In genomic region chr15:48191574-48192225, GRCh38 we compare ENCODE assay signal across 9 cellular contexts. TPM values are rescaled to one million over a fixed set of nuclear protein-coding genes. Genes with fewer than 3 reads are reported as not detected.
DNase-seq lines count a peak whose midpoint lies in the region; ATAC-seq, FAIRE-seq and TF ChIP-seq lines count a peak whose summit lies in the region.
"Had no signal": no experiment of that assay in that cellular context is flagged by ENCODE, and none has a peak within 500 bp of the region (broad histone marks: within the 10 kb centered on the region; RNA-seq: fewer than 3 reads in every experiment).

CTXN2 (plus strand) TSS chr15:48191665; CDS start chr15:48201301, 9,636 bp downstream.

- H2BK120ac ChIP-seq in IMR-90 (ENCODE audit: low read depth, low read length) = no peak within 1 kb of the TSS

- no peak within 1 kb of the TSS for H2BK5ac ChIP-seq in IMR-90 (ENCODE audit: low read depth, low read length, poor library complexity, severe bottlenecking)

- FAIRE-seq in HepG2 (lab: Jason Lieb, UNC) = no peak

- intact Hi-C loops in IMR-90 (cut with micrococcal nuclease) = no loop called here
- intact Hi-C loops in prostate gland (cut with DNase I) = no loop called here
- intact Hi-C loops in HepG2 (cut with micrococcal nuclease; ENCODE audit: unreplicated experiment) = no loop called here

- no peak within 1 kb of the TSS for H3K56ac ChIP-seq in IMR-90 (ENCODE audit: extremely low read depth, insufficient read depth, low read length)

- no peak for DNase-seq in IMR-90
- peak; percentile 30 for DNase-seq in SK-N-SH
- peak; percentile 8 for DNase-seq in hepatocyte (ENCODE audit: low spot score)
- no peak for DNase-seq in progenitor cell of endocrine pancreas (ENCODE audit: low spot score, unreplicated experiment)
- DNase-seq in prostate gland (ENCODE audit: low spot score) = no peak
- no peak for DNase-seq in HepG2 (ENCODE audit: low spot score)
- no peak for DNase-seq in Kasumi-1 (lab: John Stamatoyannopoulos, UW)
- DNase-seq: activated CD4-positive, alpha-beta T cell treated with anti-CD3 and anti-CD28 coated beads for 1 hour had no signal

- no peak within 1 kb of the TSS for H3K4ac ChIP-seq in IMR-90 (ENCODE audit: low read depth, low read length)

- no peaks in the 10 kb centered on the region for H3K36me3 ChIP-seq in IMR-90 (ENCODE audit: control insufficient read depth, insufficient read depth, low read length)
- H3K36me3 ChIP-seq in SK-N-SH (replicated peaks in 1 of 2; ENCODE audit: control insufficient read depth in 1 of 2, insufficient read depth in 2 of 2, low read length in 1 of 2) = no peaks in the 10 kb centered on the region
- H3K36me3 ChIP-seq in hepatocyte (replicated peaks; ENCODE audit: insufficient read depth, low read depth) = no peaks in the 10 kb centered on the region
- H3K36me3 ChIP-seq in prostate gland = no peaks in the 10 kb centered on the region
- no peaks in the 10 kb centered on the region for H3K36me3 ChIP-seq in HepG2 (replicated peaks in 1 of 2; ENCODE audit: control insufficient read depth in 1 of 2, insufficient read depth in 2 of 2, low read length in 2 of 2)

- H3K27ac Mint-ChIP-seq in progenitor cell of endocrine pancreas = peak within 1 kb of the TSS; percentile 30

- no peak within 1 kb of the TSS for H3K9ac ChIP-seq in IMR-90 (ENCODE audit: low read depth, low read length)
- H3K9ac ChIP-seq in SK-N-SH = no peak within 1 kb of the TSS
- no peak within 1 kb of the TSS for H3K9ac ChIP-seq in HepG2 (ENCODE audit: insufficient read depth, low read depth, low read length)

- H3K27me3 ChIP-seq in IMR-90 (ENCODE audit: control insufficient read depth, insufficient read depth, low read length) (peaks cover 5% of the 10 kb centered on the region; the same call in 1 of the 2 replicates), SK-N-SH (ENCODE audit: insufficient read depth) (no peaks in the 10 kb centered on the region), hepatocyte (peaks cover 21% of the 10 kb centered on the region), prostate gland (replicated peaks; ENCODE audit: insufficient read depth) (no peaks in the 10 kb centered on the region), HepG2 (ENCODE audit: control insufficient read depth in 1 of 2, insufficient read depth in 2 of 2, low read length in 2 of 2) (no peaks in the 10 kb centered on the region; a peak in 1 of 5 replicates)

- no peak within 1 kb of the TSS for H3K14ac ChIP-seq in IMR-90 (replicated peaks; ENCODE audit: low read depth, low read length)

- WGBS in IMR-90 (ENCODE audit: extremely low coverage in 2 of 2, insufficient read length in 1 of 2), 2 experiments = 14% methylated on average over 14 of the region's 31 CpGs; no CpG with 5 or more reads in 1 of the 2 experiments
- WGBS in SK-N-SH (ENCODE audit: low lambda C conversion rate) = 31% methylated on average over 31 of the region's 31 CpGs
- 25% methylated on average over 31 of the region's 31 CpGs for WGBS in hepatocyte (ENCODE audit: low lambda C conversion rate, missing lambda C conversion rate)
- 6% methylated on average over 31 of the region's 31 CpGs for WGBS in prostate gland
- WGBS in HepG2 (ENCODE audit: low lambda C conversion rate) = 55% methylated on average over 31 of the region's 31 CpGs

- H3K4me1 Mint-ChIP-seq in progenitor cell of endocrine pancreas (ENCODE audit: low read depth) = peaks cover 7% of the 10 kb centered on the region

- H3K9me1 ChIP-seq in IMR-90 (ENCODE audit: insufficient read depth, low read length) = no peaks in the 10 kb centered on the region

- H3K27ac ChIP-seq in IMR-90 (ENCODE audit: insufficient read depth, low read length) (no peak within 1 kb of the TSS), SK-N-SH (ENCODE audit: low read depth in 2 of 2, low read length in 1 of 2) (no peak within 1 kb of the TSS), hepatocyte (no peak within 1 kb of the TSS), prostate gland (no peak within 1 kb of the TSS), HepG2 (ENCODE audit: extremely low read length, insufficient read depth, low read length) (no peak within 1 kb of the TSS)

- ATAC-seq in IMR-90 (ENCODE audit: low read depth) (no peak), HepG2 (no peak)

- H2BK20ac ChIP-seq in IMR-90 (ENCODE audit: low read depth, low read length) = no peak within 1 kb of the TSS

- peak within 1 kb of the TSS; percentile 24; the same call in 1 of the 2 replicates for H3K4me3 ChIP-seq in IMR-90 (ENCODE audit: insufficient read depth, low read depth, low read length)
- H3K4me3 ChIP-seq in SK-N-SH (ENCODE audit: low read depth in 2 of 2, low read length in 1 of 2) = peak within 1 kb of the TSS; percentile 37 to 54; a peak in 3 of 4 replicates
- H3K4me3 ChIP-seq in hepatocyte = no peak within 1 kb of the TSS
- no peak within 1 kb of the TSS for H3K4me3 ChIP-seq in prostate gland
- H3K4me3 ChIP-seq in HepG2 (replicated peaks in 1 of 3; ENCODE audit: insufficient read depth in 1 of 3, low read depth in 2 of 3, low read length in 3 of 3) = no peak within 1 kb of the TSS

- TF ChIP-seq EP300 in SK-N-SH (IDR thresholded peaks at IDR 0.05; ENCODE audit: borderline replicate concordance in 1 of 2, low read depth in 1 of 2, low read length in 1 of 2) = no peak
- TF ChIP-seq EP300 in HepG2 (IDR thresholded peaks at IDR 0.05; ENCODE audit: low read depth in 2 of 2, low read length in 2 of 2) = no peak
- no peak for TF ChIP-seq EP300 in HepG2 (CRISPR knock-in tag; IDR thresholded peaks at IDR 0.05; ENCODE audit: borderline replicate concordance)

- no peak within 1 kb of the TSS for H2AFZ ChIP-seq in IMR-90 (replicated peaks; ENCODE audit: low read length, poor library complexity)
- H2AFZ ChIP-seq in SK-N-SH (ENCODE audit: low read depth) = no peak within 1 kb of the TSS
- no peak within 1 kb of the TSS for H2AFZ ChIP-seq in hepatocyte
- no peak within 1 kb of the TSS for H2AFZ ChIP-seq in HepG2 (ENCODE audit: low read length)

- in situ Hi-C loops in IMR-90 (cut with MboI; ENCODE audit: low sequenced_read_pairs) (no loop called here), HepG2 (cut with HindIII; ENCODE audit: extremely low pct_ligation_motif_present, low pct_unique_long_range_greater_than_20kb) (no loop called here)

- H2BK15ac ChIP-seq in IMR-90 (ENCODE audit: low read depth, low read length) = no peak within 1 kb of the TSS

- no peaks in the 10 kb centered on the region for H3K79me2 ChIP-seq in SK-N-SH (ENCODE audit: insufficient read depth)
- H3K79me2 ChIP-seq in hepatocyte = no peaks in the 10 kb centered on the region
- no peaks in the 10 kb centered on the region for H3K79me2 ChIP-seq in HepG2 (ENCODE audit: insufficient read depth, low read length)

- H4K5ac ChIP-seq in IMR-90 (ENCODE audit: low read depth, low read length) = no peak within 1 kb of the TSS

- no peak for TF ChIP-seq CTCF in IMR-90 (conservative IDR thresholded peaks at IDR 0.05; ENCODE audit: low read depth, low read length)
- TF ChIP-seq CTCF in SK-N-SH (IDR thresholded peaks at IDR 0.05) = no peak
- TF ChIP-seq CTCF in hepatocyte (IDR thresholded peaks at IDR 0.05; ENCODE audit: poor library complexity) = no peak
- no peak for TF ChIP-seq CTCF in progenitor cell of endocrine pancreas (IDR thresholded peaks at IDR 0.05; ENCODE audit: unreplicated experiment)
- TF ChIP-seq CTCF in prostate gland (IDR thresholded peaks at IDR 0.05) = no peak
- TF ChIP-seq CTCF in HepG2 (CRISPR knock-in tag; IDR thresholded peaks at IDR 0.05) = no peak

- CTCF ChIA-PET in IMR-90 (lab: Yijun Ruan, JAX) = no interaction called here
- CTCF ChIA-PET in SK-N-SH (lab: Yijun Ruan, JAX) = no interaction called here
- CTCF ChIA-PET in HepG2 (lab: Yijun Ruan, JAX; ENCODE audit: low intra/inter-chr PET ratio, low total read pairs) = no interaction called here

- BruUV-seq in IMR-90 (replicated peaks; lab: Mats Ljungman, UMichigan) = no TSS peak
- no TSS peak for BruUV-seq in HepG2 (replicated peaks; lab: Mats Ljungman, UMichigan)

- TF ChIP-seq POLR2A in IMR-90 (IDR thresholded peaks at IDR 0.05; ENCODE audit: low read depth, low read length) (no peak), prostate gland (IDR thresholded peaks at IDR 0.05) (no peak), HepG2 (IDR thresholded peaks at IDR 0.05; ENCODE audit: insufficient read depth in 1 of 2, low read depth in 2 of 2, low read length in 2 of 2) (no peak)

- POLR2A ChIA-PET in IMR-90 (lab: Charles Lee; ENCODE audit: unreplicated experiment) = no interaction called here
- POLR2A ChIA-PET in SK-N-SH (lab: Yijun Ruan, JAX) = no interaction called here
- POLR2A ChIA-PET in HepG2 (lab: Yijun Ruan, JAX) = no interaction called here

- no peak for TF ChIP-seq RAD21 in IMR-90 (IDR thresholded peaks at IDR 0.05; ENCODE audit: low read length)
- TF ChIP-seq RAD21 in SK-N-SH (IDR thresholded peaks at IDR 0.05; ENCODE audit: low read length) = no peak
- TF ChIP-seq RAD21 in HepG2 (CRISPR knock-in tag; IDR thresholded peaks at IDR 0.05) = no peak

- dilution Hi-C loops in IMR-90 (cut with HindIII; ENCODE audit: low sequenced_read_pairs, unreplicated experiment) = no loop called here

- H3K9me2 ChIP-seq in SK-N-SH (no peaks in the 10 kb centered on the region), hepatocyte (replicated peaks; ENCODE audit: insufficient read depth) (no peaks in the 10 kb centered on the region)

- H3K4me3 Mint-ChIP-seq in progenitor cell of endocrine pancreas (ENCODE audit: low read depth) = peak within 1 kb of the TSS; percentile 0

- H2AK5ac ChIP-seq in IMR-90 (ENCODE audit: low read depth, low read length) = no peak within 1 kb of the TSS

- no peak within 1 kb of the TSS for H3K18ac ChIP-seq in IMR-90 (ENCODE audit: low read depth, low read length)

- no peak within 1 kb of the TSS for H2AK9ac ChIP-seq in IMR-90 (replicated peaks; ENCODE audit: low read depth, low read length, poor library complexity)

- H3K9me3 Mint-ChIP-seq in progenitor cell of endocrine pancreas (ENCODE audit: low read depth) = no peaks in the 10 kb centered on the region

- H3K4me1 ChIP-seq in IMR-90 (ENCODE audit: control insufficient read depth, insufficient read depth, low read length) (no peaks in the 10 kb centered on the region), SK-N-SH (ENCODE audit: control insufficient read depth in 1 of 2, insufficient read depth in 2 of 2, low read depth in 1 of 2, low read length in 1 of 2) (peaks cover 0 to 6% of the 10 kb centered on the region in 2 experiments; a peak in 2 of 4 replicates), hepatocyte (ENCODE audit: insufficient read depth) (no peaks in the 10 kb centered on the region), prostate gland (replicated peaks) (no peaks in the 10 kb centered on the region), HepG2 (ENCODE audit: insufficient read depth, low read length) (no peaks in the 10 kb centered on the region)

- H3K79me1 ChIP-seq in IMR-90 (ENCODE audit: low read depth in 1 of 2, low read length in 2 of 2) = no peaks in the 10 kb centered on the region

- H3F3A ChIP-seq in SK-N-SH (replicated peaks; ENCODE audit: insufficient read depth) = no peaks in the 10 kb centered on the region

- peak within 1 kb of the TSS; percentile 53 for H3K4me2 ChIP-seq in IMR-90 (ENCODE audit: low read depth, low read length)
- H3K4me2 ChIP-seq in SK-N-SH = peak within 1 kb of the TSS; percentile 81
- peak within 1 kb of the TSS; percentile 73 for H3K4me2 ChIP-seq in hepatocyte
- no peak within 1 kb of the TSS for H3K4me2 ChIP-seq in HepG2 (ENCODE audit: low read depth, low read length)

- H4K91ac ChIP-seq in IMR-90 (ENCODE audit: insufficient read depth, low read depth, low read length) = no peak within 1 kb of the TSS

- peaks cover 9% of the 10 kb centered on the region for H3K27me3 Mint-ChIP-seq in progenitor cell of endocrine pancreas

- H4K20me1 ChIP-seq in IMR-90 (ENCODE audit: insufficient read depth, low read length) (no peaks in the 10 kb centered on the region), SK-N-SH (ENCODE audit: insufficient read depth) (no peaks in the 10 kb centered on the region), hepatocyte (ENCODE audit: insufficient read depth, poor library complexity, severe bottlenecking) (no peaks in the 10 kb centered on the region), HepG2 (ENCODE audit: insufficient read depth, low read length) (no peaks in the 10 kb centered on the region)

- H3K36me3 Mint-ChIP-seq in progenitor cell of endocrine pancreas (ENCODE audit: insufficient read depth) = no peaks in the 10 kb centered on the region

- H4K8ac ChIP-seq in IMR-90 (ENCODE audit: low read depth in 2 of 2, low read length in 2 of 2) = no peak within 1 kb of the TSS

- no peak within 1 kb of the TSS for H3K23ac ChIP-seq in IMR-90 (ENCODE audit: low read depth, low read length)

- H3K9me3 ChIP-seq in IMR-90 (ENCODE audit: control insufficient read depth, insufficient read depth, low read length) = no peaks in the 10 kb centered on the region
- H3K9me3 ChIP-seq in SK-N-SH = no peaks in the 10 kb centered on the region
- no peaks in the 10 kb centered on the region for H3K9me3 ChIP-seq in hepatocyte (ENCODE audit: low read depth)
- no peaks in the 10 kb centered on the region for H3K9me3 ChIP-seq in prostate gland
- H3K9me3 ChIP-seq in HepG2 (ENCODE audit: low read length) = no peaks in the 10 kb centered on the region

RNA-seq across cellular contexts. Expression of gene CTXN2, which starts in this region (rescaled TPM):
- total RNA-seq in IMR-90 (2012; rRNA removed) = not detected in 2 replicates
- not detected in 2 replicates for polyA plus RNA-seq in IMR-90 (2012; rRNA removed)
- polyA plus RNA-seq in IMR-90 (2012; cell fraction: cytosol; rRNA removed) = not detected in 2 replicates
- not detected in 2 replicates for polyA plus RNA-seq in IMR-90 (2012; cell fraction: nucleus; rRNA removed; ENCODE audit: low replicate concordance)
- 0.02 and 0.05 TPM in 2 replicates for polyA plus RNA-seq in SK-N-SH (2012; rRNA removed)
- 0.01 and 0.04 TPM in 2 replicates for polyA plus RNA-seq in SK-N-SH (2012; cell fraction: cytosol; rRNA removed)
- polyA plus RNA-seq in SK-N-SH (2012; cell fraction: nucleus; rRNA removed) = not detected in 2 replicates
- total RNA-seq in hepatocyte = 0.12 TPM in 1 of 2 replicates, not detected in the other
- polyA plus RNA-seq in hepatocyte = not detected in 2 replicates
- 0.16 and 0.38 TPM in 2 replicates for total RNA-seq in progenitor cell of endocrine pancreas
- total RNA-seq in prostate gland = not detected
- not detected in 2 replicates for total RNA-seq in HepG2 (2016; rRNA removed; fragmentation: Illumina TruSeq; extraction: Trizol)
- total RNA-seq in HepG2 (2016; cell fraction: cytosol; rRNA removed; fragmentation: Illumina TruSeq; extraction: Trizol; ENCODE audit: low read depth) = not detected in 2 replicates
- total RNA-seq in HepG2 (2016; cell fraction: insoluble cytoplasmic fraction; rRNA removed; fragmentation: Illumina TruSeq; extraction: Trizol) = not detected in 2 replicates
- 0.07 TPM in 1 of 2 replicates, not detected in the other for total RNA-seq in HepG2 (2016; cell fraction: membrane; rRNA removed; fragmentation: Illumina TruSeq; extraction: Trizol)
- total RNA-seq in HepG2 (2016; cell fraction: nucleus; rRNA removed; fragmentation: Illumina TruSeq; extraction: Trizol) = not detected in 2 replicates
- polyA plus RNA-seq in HepG2 (2011; rRNA removed) = 0.03 TPM in 1 of 2 replicates, not detected in the other
- not detected in 2 replicates for polyA plus RNA-seq in HepG2 (2011; cell fraction: cytosol; rRNA removed)
- not detected in 2 replicates for polyA plus RNA-seq in HepG2 (2011; cell fraction: nucleus; rRNA removed)
- polyA plus RNA-seq in HepG2 (2012) = not detected in 2 replicates
- polyA plus RNA-seq in HepG2 (2016; cell fraction: cytosol; fragmentation: Illumina TruSeq; extraction: Trizol; ENCODE audit: low read depth) = not detected in 2 replicates
- not detected in 2 replicates for polyA plus RNA-seq in HepG2 (2016; cell fraction: insoluble cytoplasmic fraction; fragmentation: Illumina TruSeq; extraction: Trizol; ENCODE audit: low read depth)
- not detected in 2 replicates for polyA plus RNA-seq in HepG2 (2016; cell fraction: membrane; fragmentation: Illumina TruSeq; extraction: Trizol; ENCODE audit: low read depth)
- not detected in 2 replicates for polyA plus RNA-seq in HepG2 (2016; cell fraction: nucleus; fragmentation: Illumina TruSeq; extraction: Trizol; ENCODE audit: insufficient read depth, low read depth)
- not detected in 2 replicates for polyA minus RNA-seq in HepG2 (2011; rRNA and poly(A)+ RNA removed; ENCODE audit: low replicate concordance)
- not detected in 2 replicates for polyA minus RNA-seq in HepG2 (2011; cell fraction: cytosol; rRNA and poly(A)+ RNA removed)
- polyA minus RNA-seq in HepG2 (2011; cell fraction: nucleus; rRNA and poly(A)+ RNA removed) = not detected in 2 replicates
- total RNA-seq: lung microvascular endothelial cell had no signal

Comparison
In these comparisons a context has a peak if more than half of its experiments do, and no peak if none do; other contexts are left out.
1. Peak in DNase-seq, H3K4me3 ChIP-seq and H3K4me2 ChIP-seq in SK-N-SH; RNA of the gene not detected or under 1 TPM.
2. Peak in DNase-seq and H3K4me2 ChIP-seq in hepatocyte; RNA of the gene not detected or under 1 TPM.